18 cellular contexts compared by ENCODE assay signal in genomic region chr2:110771549-110772382, GRCh38. TPM values are rescaled to one million over a fixed set of nuclear protein-coding genes. Genes with fewer than 3 reads are reported as not detected.
DNase-seq lines count a peak whose midpoint lies in the region; ATAC-seq, FAIRE-seq and TF ChIP-seq lines count a peak whose summit lies in the region.
"Had no signal": no experiment of that assay in that cellular context is flagged by ENCODE, and none has a peak within 500 bp of the region (broad histone marks: within the 10 kb centered on the region; RNA-seq: fewer than 3 reads in every experiment).

No MANE protein-coding gene starts in this region.

- no peaks in the 10 kb centered on the region for H3F3A ChIP-seq in MM.1S (ENCODE audit: insufficient read depth, low read length)

- no peak overlapping the region for H3K4me2 ChIP-seq in MM.1S (ENCODE audit: low read depth, low read length)
- H3K4me2 ChIP-seq in H1 (ENCODE audit: insufficient read depth in 1 of 2, low read depth in 2 of 2, low read length in 2 of 2) = peak overlapping the region; percentile 67 to 68

- no peak overlapping the region; the same call in 1 of the 2 replicates for H2AK5ac ChIP-seq in H1 (ENCODE audit: low read depth, low read length)

- CTCF ChIA-PET in H1 (lab: Charles Lee; ENCODE audit: partially characterized antibody) = interaction anchor here (1.0 to 4.5 kb wide), 10 partner anchors 9 to 163 kb away, joined by 3 to 22 read pairs (median 4); no protein-coding TSS in a partner anchor

- H2AFZ ChIP-seq in MM.1S (ENCODE audit: low read length) (no peak overlapping the region), H1 (ENCODE audit: low read length) (no peak overlapping the region)

- H3K36me3 ChIP-seq in right atrium auricular region (no peaks in the 10 kb centered on the region), MM.1S (replicated peaks; ENCODE audit: insufficient read depth, low read length) (no peaks in the 10 kb centered on the region), H1 (ENCODE audit: control insufficient read depth in 2 of 4, insufficient read depth in 4 of 4, low read length in 3 of 4) (no peaks in the 10 kb centered on the region; a peak in 1 of 8 replicates), skeletal muscle tissue (ENCODE audit: control insufficient read depth in 3 of 3, insufficient read depth in 3 of 3, low read length in 3 of 3) (no peaks in the 10 kb centered on the region), upper lobe of right lung (no peaks in the 10 kb centered on the region)
- H3K36me3 ChIP-seq: adrenal gland, gastroesophageal sphincter, neutrophil had no signal

- intact Hi-C loops in cardiac septum (cut with DNase I) = no loop called here
- intact Hi-C loops in upper lobe of right lung (cut with DNase I) = no loop called here

- H3K9me3 ChIP-seq in right atrium auricular region (no peaks in the 10 kb centered on the region), MM.1S (replicated peaks; ENCODE audit: insufficient read depth, low read length) (no peaks in the 10 kb centered on the region), H1 (ENCODE audit: insufficient read depth in 2 of 2, low read depth in 1 of 2, low read length in 1 of 2) (no peaks in the 10 kb centered on the region), skeletal muscle tissue (ENCODE audit: control insufficient read depth in 3 of 3, low read length in 3 of 3) (no peaks in the 10 kb centered on the region), upper lobe of right lung (no peaks in the 10 kb centered on the region)
- H3K9me3 ChIP-seq: adrenal gland, gastroesophageal sphincter, neutrophil had no signal

- H4K5ac ChIP-seq in H1 (ENCODE audit: insufficient read length, low read depth, low read length) = no peak overlapping the region

- H3K9me2 ChIP-seq in MM.1S (replicated peaks; ENCODE audit: insufficient read depth, low read length) = no peaks in the 10 kb centered on the region

- H2BK5ac ChIP-seq in H1 (ENCODE audit: low read depth, low read length) = peak overlapping the region; percentile 77; the same call in 1 of the 2 replicates

- H4K20me1 ChIP-seq in MM.1S (ENCODE audit: insufficient read depth, low read length) (no peaks in the 10 kb centered on the region), H1 (replicated peaks in 1 of 2; ENCODE audit: control insufficient read depth in 1 of 2, insufficient read depth in 2 of 2, low read length in 2 of 2) (peaks cover 1 to 4% of the 10 kb centered on the region in 2 experiments)

- POLR2A ChIA-PET in H1 (lab: Charles Lee; ENCODE audit: partially characterized antibody) = interaction anchor here (1.6 to 1.7 kb wide), 2 partner anchors 11 to 83 kb away, joined by 5 read pairs; no protein-coding TSS in a partner anchor

- no peak overlapping the region for H2BK15ac ChIP-seq in H1 (ENCODE audit: low read length)

- WGBS in H1 (ENCODE audit: extremely low coverage in 1 of 2, insufficient coverage in 1 of 2, insufficient read length in 1 of 2, insufficient replicate concordance in 2 of 2, low coverage in 1 of 2, low lambda C conversion rate in 2 of 2, missing lambda C conversion rate in 1 of 2), 2 experiments = 63% methylated on average over 5 of the region's 5 CpGs; no CpG with 5 or more reads in 1 of the 2 experiments

- no peak overlapping the region for H3K56ac ChIP-seq in H1 (replicated peaks; ENCODE audit: insufficient read length, low read depth, low read length)

- peaks cover 7% of the 10 kb centered on the region for H3K79me2 ChIP-seq in MM.1S (ENCODE audit: low read length)
- peaks cover 0 to 17% of the 10 kb centered on the region in 2 experiments; a peak in 2 of 4 replicates for H3K79me2 ChIP-seq in H1 (ENCODE audit: control insufficient read depth in 1 of 2, insufficient read depth in 2 of 2, low read length in 2 of 2)

- peaks cover 4% of the 10 kb centered on the region for H3K79me1 ChIP-seq in H1 (ENCODE audit: low read depth, low read length)

- H3K23ac ChIP-seq in H1 (ENCODE audit: insufficient read length) = no peak overlapping the region

- peak overlapping the region; percentile 10; the same call in 1 of the 2 replicates for H3K18ac ChIP-seq in H1 (ENCODE audit: extremely low read depth, low read length)

- H2BK120ac ChIP-seq in H1 (replicated peaks; ENCODE audit: low read depth, low read length) = no peak overlapping the region

- H2BK12ac ChIP-seq in H1 (ENCODE audit: low read depth, low read length) = peak overlapping the region; percentile 32; the same call in 1 of the 2 replicates

- TF ChIP-seq RAD21 in H1 (IDR thresholded peaks at IDR 0.05 in 1 of 2, conservative IDR thresholded peaks at IDR 0.05 in 1 of 2; ENCODE audit: low read depth in 2 of 2, low read length in 2 of 2) = no peak

- H3K27me3 ChIP-seq in right atrium auricular region (no peaks in the 10 kb centered on the region), MM.1S (replicated peaks; ENCODE audit: insufficient read depth, low read length) (no peaks in the 10 kb centered on the region), H1 (replicated peaks in 1 of 4; ENCODE audit: control insufficient read depth in 3 of 4, extremely low read depth in 1 of 4, insufficient read depth in 3 of 4, low read length in 3 of 4) (no peaks in the 10 kb centered on the region), skeletal muscle tissue (ENCODE audit: control insufficient read depth in 3 of 3, insufficient read depth in 3 of 3, low read length in 3 of 3) (no peaks in the 10 kb centered on the region), upper lobe of right lung (no peaks in the 10 kb centered on the region)
- H3K27me3 ChIP-seq: adrenal gland, gastroesophageal sphincter had no signal

- no peak for ATAC-seq in upper lobe of right lung
- no peak for ATAC-seq in omental fat pad (ENCODE audit: low FRiP score)
- ATAC-seq in HG03565 (IDR thresholded peaks at IDR 0.05; ENCODE audit: unreplicated experiment) = no peak

- no peak overlapping the region for H4K8ac ChIP-seq in H1 (ENCODE audit: extremely low read depth, insufficient read depth, low read length)

- peak; percentile 69 for FAIRE-seq in H1 (lab: Jason Lieb, UNC)

- H3K23me2 ChIP-seq in H1 (ENCODE audit: low read depth, low read length) = peaks cover 5% of the 10 kb centered on the region

- DNase-seq in right atrium auricular region (ENCODE audit: low spot score) (no peak), cardiac septum (ENCODE audit: low spot score) (no peak), MM.1S (peak; percentile 26), H1 (ENCODE audit: low read depth in 1 of 2, low spot score in 2 of 2) (no peak), upper lobe of right lung (no peak), omental fat pad (ENCODE audit: low spot score) (no peak)
- DNase-seq: activated T-cell treated with anti-CD3 and anti-CD28 coated beads, Interleukin-2, amount 50 U/mL, for 24 hours; islet precursor cell; KG1; NCI-H187; stimulated activated CD4-positive, alpha-beta T cell treated with anti-CD3 and anti-CD28 coated beads, Interleukin-4, amount 100 ng/mL, for 24 hours; T1000 had no signal

- peak overlapping the region; percentile 86 for H4K91ac ChIP-seq in H1 (replicated peaks; ENCODE audit: insufficient read length, low read length)

- H2BK20ac ChIP-seq in H1 (ENCODE audit: low read length) = peak overlapping the region; percentile 88

- TF ChIP-seq EP300 in H1 (IDR thresholded peaks at IDR 0.05; ENCODE audit: borderline replicate concordance in 1 of 2, low read depth in 2 of 2, low read length in 2 of 2) = no peak; a peak in 1 of 3 replicates

- H3K27ac ChIP-seq in right atrium auricular region (peak overlapping the region; percentile 75 to 83), MM.1S (ENCODE audit: low read length) (no peak overlapping the region), H1 (ENCODE audit: low read depth, low read length) (0 out of 2 replicates have a peak overlapping the region, but pooled peaks have one; percentile 29), skeletal muscle tissue (ENCODE audit: low read depth, low read length) (peak overlapping the region; percentile 59), upper lobe of right lung (no peak overlapping the region)
- H3K27ac ChIP-seq: HL-60, neutrophil had no signal

- TF ChIP-seq POLR2A in H1 (IDR thresholded peaks at IDR 0.05; ENCODE audit: control extremely low read depth in 1 of 2, low read depth in 2 of 2, low read length in 2 of 2) = no peak

- H3K4me1 ChIP-seq in right atrium auricular region = peaks cover 0 to 41% of the 10 kb centered on the region in 2 donors
- peaks cover 7% of the 10 kb centered on the region; the same call in 1 of the 2 replicates for H3K4me1 ChIP-seq in MM.1S (ENCODE audit: low read length)
- peaks cover 18 to 41% (median 32%) of the 10 kb centered on the region in 4 experiments for H3K4me1 ChIP-seq in H1 (replicated peaks in 1 of 4; ENCODE audit: control insufficient read depth in 3 of 4, insufficient read depth in 4 of 4, low read length in 3 of 4)
- H3K4me1 ChIP-seq in skeletal muscle tissue (ENCODE audit: control insufficient read depth in 3 of 3, insufficient read depth in 3 of 3, low read length in 3 of 3) = peaks cover 34 to 45% (median 42%) of the 10 kb centered on the region in 3 donors
- peaks cover 10% of the 10 kb centered on the region for H3K4me1 ChIP-seq in upper lobe of right lung

- H3K14ac ChIP-seq in H1 (ENCODE audit: insufficient read length) = no peak overlapping the region

- no peak for TF ChIP-seq CTCF in right atrium auricular region (IDR thresholded peaks at IDR 0.05)
- no peak for TF ChIP-seq CTCF in MM.1S (IDR thresholded peaks at IDR 0.05; ENCODE audit: low read length)
- no peak for TF ChIP-seq CTCF in H1 (IDR thresholded peaks at IDR 0.05; ENCODE audit: control extremely low read depth in 1 of 3, insufficient read depth in 1 of 3, low read depth in 1 of 3, low read length in 3 of 3)
- no peak for TF ChIP-seq CTCF in upper lobe of right lung (IDR thresholded peaks at IDR 0.05)
- no peak for TF ChIP-seq CTCF in omental fat pad (IDR thresholded peaks at IDR 0.05)

- no peak overlapping the region for H3K4ac ChIP-seq in H1 (replicated peaks; ENCODE audit: insufficient read length, low read depth, low read length)

- H3K9ac ChIP-seq in MM.1S (ENCODE audit: low read length) (no peak overlapping the region), H1 (replicated peaks in 1 of 4; ENCODE audit: extremely low read depth in 1 of 4, low read depth in 3 of 4, low read length in 3 of 4) (no peak overlapping the region), skeletal muscle tissue (ENCODE audit: low read depth in 1 of 3, low read length in 3 of 3) (no peak overlapping the region)

- no peak overlapping the region for H3K4me3 ChIP-seq in right atrium auricular region
- H3K4me3 ChIP-seq in MM.1S (ENCODE audit: low read length) = no peak overlapping the region
- peak overlapping the region in 3 of 4 experiments; percentile 22 to 36 (median 29); a peak in 5 of 8 replicates for H3K4me3 ChIP-seq in H1 (ENCODE audit: extremely low read depth in 1 of 4, insufficient read depth in 2 of 4, low read depth in 3 of 4, low read length in 4 of 4)
- no peak overlapping the region for H3K4me3 ChIP-seq in skeletal muscle tissue (ENCODE audit: low read length in 3 of 3)
- no peak overlapping the region for H3K4me3 ChIP-seq in upper lobe of right lung
- H3K4me3 ChIP-seq: adrenal gland had no signal

RNA-seq across cellular contexts. Expression of gene ACOXL, which starts 39.4 kb away (rescaled TPM):
- total RNA-seq in right atrium auricular region (under 1 TPM; 0.33 to 0.55 TPM), cardiac septum (not detected), skeletal muscle tissue (not detected), upper lobe of right lung (47.5 TPM), omental fat pad (under 1 TPM in 2 of 4 donors, not detected in 2; 0.12 to 0.84 TPM)
- 20.6 and 20.8 TPM in 2 replicates for total RNA-seq in H1 (2021; fragmentation: NEBNext Ultra II Directional; extraction: Animal tissue kit (Norgen Biotek cat#: 25700))
- 11.4 and 13.6 TPM in 2 replicates for polyA plus RNA-seq in H1 (2011; rRNA removed)
- polyA plus RNA-seq in H1 (2011; cell fraction: cytosol; rRNA removed) = 18.2 TPM
- 17.3 TPM for polyA plus RNA-seq in H1 (2011; cell fraction: nucleus; rRNA removed)
- polyA plus RNA-seq in H1 (2012, experiment 1 of 2) = 16.1 to 22.6 TPM (median 18.9 TPM) in 4 replicates
- polyA plus RNA-seq in H1 (2012, experiment 2 of 2) = 8.3 TPM
- 4.6 TPM for polyA plus RNA-seq in H1 (2013, experiment 1 of 2)
- polyA plus RNA-seq in H1 (2013, experiment 2 of 2) = 4.5 TPM
- 20.9 and 23.8 TPM in 2 replicates for polyA minus RNA-seq in H1 (2011; rRNA and poly(A)+ RNA removed)
- polyA minus RNA-seq in H1 (2011; cell fraction: cytosol; rRNA and poly(A)+ RNA removed) = 9.3 TPM
- 54.1 TPM for polyA minus RNA-seq in H1 (2011; cell fraction: nucleus; rRNA and poly(A)+ RNA removed)
- total RNA-seq: gastroesophageal sphincter had no signal

Comparison
In these comparisons a context has a peak if more than half of its experiments do, and no peak if none do; other contexts are left out.
1. H3K27ac ChIP-seq: peak in right atrium auricular region (2 of 2), H1 (single experiment) and skeletal muscle tissue (single experiment); none in MM.1S (single experiment) and upper lobe of right lung (single experiment).
2. H3K4me3 ChIP-seq: peak in H1 (3 of 4); none in right atrium auricular region (0 of 2), MM.1S (single experiment), skeletal muscle tissue (0 of 3) and upper lobe of right lung (single experiment).
3. RNA of gene ACOXL, which starts 39.4 kb away (total RNA-seq): 47.5 TPM in upper lobe of right lung (single experiment) and 20.6 to 20.8 TPM in H1; 0.33 to 0.55 TPM in right atrium auricular region, 0.12 to 0.84 TPM in omental fat pad, not detected in cardiac septum (single experiment) and not detected in skeletal muscle tissue (single experiment); every median in the first group is over 10 times any median in the second.